In the genomic region with DNA sequence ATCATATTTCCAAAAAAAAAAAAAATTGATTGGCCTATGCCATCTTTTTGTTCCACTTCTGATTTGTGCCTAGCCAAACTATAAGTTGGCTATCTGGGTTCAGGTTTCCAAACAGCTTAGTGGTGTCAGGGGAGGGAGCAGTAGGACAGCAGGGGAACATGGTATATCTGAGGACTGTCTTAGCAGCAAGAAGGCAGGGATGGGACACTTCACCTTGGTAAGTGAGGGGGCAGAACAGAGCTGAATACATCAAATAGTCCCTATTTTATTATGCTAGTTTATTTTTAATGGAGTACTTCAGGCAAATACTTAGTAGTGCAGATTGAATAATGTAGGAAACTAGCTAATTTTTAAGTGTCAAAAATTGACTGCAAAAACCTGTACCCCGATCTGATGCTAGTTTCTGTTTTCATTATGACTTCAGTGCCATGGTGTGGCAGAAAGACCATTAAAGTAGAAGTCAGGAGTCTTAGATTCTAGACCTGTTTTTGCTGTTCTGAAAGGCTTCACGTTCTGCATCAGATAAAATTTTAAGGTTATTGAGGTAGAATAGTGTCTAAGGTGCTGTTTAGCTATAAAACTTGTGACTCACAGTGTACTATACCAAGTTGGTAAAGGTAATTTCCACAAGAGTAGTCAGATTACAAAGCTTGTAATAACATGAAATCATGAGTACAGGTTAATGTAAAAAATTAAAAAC, we compare ENCODE assay signal across 8 cellular contexts. TPM values are rescaled to one million over a fixed set of nuclear protein-coding genes. Genes with fewer than 3 reads are reported as not detected.
A peak's percentile ranks its signal among the peaks of the same experiment; 100 is the strongest.
DNase-seq lines count a peak whose midpoint lies in the region; ATAC-seq, FAIRE-seq and TF ChIP-seq lines count a peak whose summit lies in the region.

No MANE protein-coding gene starts in this region.

- DNase-seq in HTR-8/SVneo (ENCODE audit: insufficient read length, low spot score) (no peak), esophagus muscularis mucosa (ENCODE audit: extremely low spot score) (no peak), upper lobe of right lung (no peak), HUDEP-2 (lab: John Stamatoyannopoulos, UW; ENCODE audit: unreplicated experiment in 76 of 76) (no peak), GM19239 (ENCODE audit: insufficient read length, low spot score) (no peak), HEK293T (ENCODE audit: extremely low spot score) (no peak)

- intact Hi-C loops in esophagus muscularis mucosa (cut with DNase I) = no loop called here
- intact Hi-C loops in upper lobe of right lung (cut with DNase I) = no loop called here

- no peaks in the 10 kb centered on the region for H3K27me3 ChIP-seq in esophagus muscularis mucosa
- no peaks in the 10 kb centered on the region for H3K27me3 ChIP-seq in upper lobe of right lung

- H3K9me3 ChIP-seq in esophagus muscularis mucosa = no peaks in the 10 kb centered on the region
- H3K9me3 ChIP-seq in upper lobe of right lung = no peaks in the 10 kb centered on the region

- TF ChIP-seq CTCF in esophagus muscularis mucosa (IDR thresholded peaks at IDR 0.05) (no peak), upper lobe of right lung (IDR thresholded peaks at IDR 0.05) (no peak)

- H3K36me3 ChIP-seq in esophagus muscularis mucosa (no peaks in the 10 kb centered on the region), upper lobe of right lung (no peaks in the 10 kb centered on the region)

- TF ChIP-seq EP300 in esophagus muscularis mucosa (IDR thresholded peaks at IDR 0.05) = no peak

- FAIRE-seq in HTR-8/SVneo (lab: Jason Lieb, UNC) (peak; percentile 23), GM19239 (lab: Jason Lieb, UNC) (no peak)

- peak; percentile 43 for ATAC-seq in GM21515 (IDR thresholded peaks at IDR 0.05; ENCODE audit: unreplicated experiment)
- ATAC-seq in upper lobe of right lung = no peak

- peak overlapping the region; percentile 59 to 71 (median 66) for H3K27ac ChIP-seq in esophagus muscularis mucosa (replicated peaks in 1 of 4)
- peak overlapping the region; percentile 49 for H3K27ac ChIP-seq in upper lobe of right lung

- CTCF ChIA-PET in HEK293T (lab: Yijun Ruan, JAX) = interaction anchor here (0.7 to 1.3 kb wide), 3 partner anchors 8 to 1402 kb away, joined by 4 to 13 read pairs (median 4); no protein-coding TSS in a partner anchor

- POLR2A ChIA-PET in HEK293T (lab: Yijun Ruan, JAX) = interaction anchor here (1.1 kb wide), 1 partner anchor 14 kb away, joined by 3 read pairs; no protein-coding TSS in a partner anchor

- H3K4me1 ChIP-seq in esophagus muscularis mucosa (peaks cover 17 to 41% (median 33%) of the 10 kb centered on the region in 4 donors), upper lobe of right lung (peaks cover 25% of the 10 kb centered on the region)

- TF ChIP-seq POLR2A in esophagus muscularis mucosa (IDR thresholded peaks at IDR 0.05; ENCODE audit: low read depth) = no peak

- WGBS in esophagus muscularis mucosa = 63% methylated on average over 2 of the region's 2 CpGs

- peak overlapping the region; percentile 74 for H3K4me3 ChIP-seq in GM08714 (ENCODE audit: low read length)
- H3K4me3 ChIP-seq in esophagus muscularis mucosa = peak overlapping the region in 3 of 4 donors; percentile 40
- H3K4me3 ChIP-seq in upper lobe of right lung = peak overlapping the region; percentile 5

TF ChIP-seq in HEK293T, 16 proteins besides CTCF, POLR2A, EP300 and RAD21:
- TF ChIP-seq, protein P1, sequence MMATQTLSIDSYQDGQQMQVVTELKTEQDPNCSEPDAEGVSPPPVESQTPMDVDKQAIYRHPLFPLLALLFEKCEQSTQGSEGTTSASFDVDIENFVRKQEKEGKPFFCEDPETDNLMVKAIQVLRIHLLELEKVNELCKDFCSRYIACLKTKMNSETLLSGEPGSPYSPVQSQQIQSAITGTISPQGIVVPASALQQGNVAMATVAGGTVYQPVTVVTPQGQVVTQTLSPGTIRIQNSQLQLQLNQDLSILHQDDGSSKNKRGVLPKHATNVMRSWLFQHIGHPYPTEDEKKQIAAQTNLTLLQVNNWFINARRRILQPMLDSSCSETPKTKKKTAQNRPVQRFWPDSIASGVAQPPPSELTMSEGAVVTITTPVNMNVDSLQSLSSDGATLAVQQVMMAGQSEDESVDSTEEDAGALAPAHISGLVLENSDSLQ (IDR thresholded peaks at IDR 0.05) = no peak
- TF ChIP-seq NFRKB (IDR thresholded peaks at IDR 0.05) (no peak), FOXM1 (IDR thresholded peaks at IDR 0.05; ENCODE audit: borderline replicate concordance) (no peak), L3MBTL2 (conservative IDR thresholded peaks at IDR 0.05) (no peak), HDGF (IDR thresholded peaks at IDR 0.05; ENCODE audit: borderline replicate concordance) (no peak), ZNF384 (IDR thresholded peaks at IDR 0.05) (no peak), ELF4 (IDR thresholded peaks at IDR 0.05) (no peak), FOXK2 (IDR thresholded peaks at IDR 0.05) (no peak), LEF1 (IDR thresholded peaks at IDR 0.05; ENCODE audit: borderline replicate concordance) (no peak), SUZ12 (IDR thresholded peaks at IDR 0.05) (no peak), FOXA1 (IDR thresholded peaks at IDR 0.05) (no peak)

RNA-seq across cellular contexts. Expression of gene ZNRF2, which starts 38.4 kb away (rescaled TPM):
- total RNA-seq in esophagus muscularis mucosa (10 to 100 TPM; 16.9 to 23.5 (median 20.2) TPM), upper lobe of right lung (24.6 TPM)

Comparison
In these comparisons a context has a peak if more than half of its experiments do, and no peak if none do; other contexts are left out.
1. H3K4me3 ChIP-seq: peak in every context shown above with its lines; median percentile 74 in GM08714; 40 in esophagus muscularis mucosa; 5 in upper lobe of right lung.